ENCODE assay signal across 18 cellular contexts in genomic region chr11:59008942-59009341, GRCh38.
DNase-seq lines count a peak whose midpoint lies in the region; ATAC-seq and TF ChIP-seq lines count a peak whose summit lies in the region.
"Had no signal": no experiment of that assay in that cellular context is flagged by ENCODE, and none has a peak within 500 bp of the region (broad histone marks: within the 10 kb centered on the region; RNA-seq: fewer than 3 reads in every experiment).

No MANE protein-coding gene starts in this region.

- H3K36me3 Mint-ChIP-seq in MCF 10A (ENCODE audit: insufficient read depth, unreplicated experiment) (no peaks in the 10 kb centered on the region), osteocyte (ENCODE audit: unreplicated experiment) (no peaks in the 10 kb centered on the region)
- H3K36me3 Mint-ChIP-seq in activated T-cell treated with anti-CD3 and anti-CD28 coated beads, Interleukin-2, amount 50 U/mL, for 4 hours (ENCODE audit: insufficient read depth): no peaks in the 10 kb centered on the region

- TF ChIP-seq CTCF in breast epithelium (IDR thresholded peaks at IDR 0.05) (no peak), MCF 10A (IDR thresholded peaks at IDR 0.05; ENCODE audit: unreplicated experiment) (no peak), MM.1S (IDR thresholded peaks at IDR 0.05; ENCODE audit: low read length) (no peak), osteocyte (IDR thresholded peaks at IDR 0.05) (no peak)

- H3K27me3 Mint-ChIP-seq in MCF 10A (ENCODE audit: insufficient read depth, unreplicated experiment): peaks cover 24% of the 10 kb centered on the region
- peaks cover 20% of the 10 kb centered on the region for H3K27me3 Mint-ChIP-seq in activated T-cell treated with anti-CD3 and anti-CD28 coated beads, Interleukin-2, amount 50 U/mL, for 4 hours (ENCODE audit: low read depth)
- H3K27me3 Mint-ChIP-seq in osteocyte (ENCODE audit: unreplicated experiment): peaks cover 5% of the 10 kb centered on the region

- H3K79me2 ChIP-seq in MM.1S (ENCODE audit: low read length): no peaks in the 10 kb centered on the region

- ATAC-seq in left lobe of liver (peak; percentile 36), HG03460 (IDR thresholded peaks at IDR 0.05; ENCODE audit: unreplicated experiment) (no peak)
- no peak for ATAC-seq in activated T-cell treated with anti-CD3 and anti-CD28 coated beads, Interleukin-2, amount 50 U/mL, for 4 hours
- ATAC-seq: GM12878, SK-N-SH treated with all-trans-retinoic acid at 6 μM for 48 hours had no signal

- peaks cover 39% of the 10 kb centered on the region for H3F3A ChIP-seq in MM.1S (ENCODE audit: insufficient read depth, low read length)

- H3K4me1 Mint-ChIP-seq in MCF 10A (ENCODE audit: insufficient read depth, unreplicated experiment) (no peaks in the 10 kb centered on the region), osteocyte (ENCODE audit: unreplicated experiment) (no peaks in the 10 kb centered on the region)
- peaks cover 3% of the 10 kb centered on the region for H3K4me1 Mint-ChIP-seq in activated T-cell treated with anti-CD3 and anti-CD28 coated beads, Interleukin-2, amount 50 U/mL, for 4 hours (ENCODE audit: low read depth)

- H3K27ac Mint-ChIP-seq in MCF 10A (ENCODE audit: low read depth, unreplicated experiment) (no peak overlapping the region), osteocyte (ENCODE audit: unreplicated experiment) (no peak overlapping the region)
- H3K27ac Mint-ChIP-seq: CD4-positive, alpha-beta T cell had no signal

- H3K9me3 ChIP-seq in breast epithelium: no peaks in the 10 kb centered on the region
- no peaks in the 10 kb centered on the region for H3K9me3 ChIP-seq in MM.1S (replicated peaks; ENCODE audit: insufficient read depth, low read length)
- H3K9me3 ChIP-seq: BE2C, Peyer's patch had no signal

- peak in 1 of 2 donors; percentile 64 for DNase-seq in breast epithelium (ENCODE audit: low spot score in 2 of 2)
- DNase-seq in MCF 10A (ENCODE audit: unreplicated experiment): no peak
- no peak for DNase-seq in MM.1S
- no peak for DNase-seq in left lobe of liver (ENCODE audit: low spot score)
- no peak for DNase-seq in activated T-cell treated with anti-CD3 and anti-CD28 coated beads, Interleukin-2, amount 50 U/mL, for 4 hours
- no peak for DNase-seq in osteocyte (ENCODE audit: extremely low spot score, unreplicated experiment)
- DNase-seq in islet precursor cell: no peak
- DNase-seq: BE2C; CD4-positive, alpha-beta T cell; COR-L47; DMS79 treated with DMSO at 0.1 percent for 48 hours; NCI-H1694; NCI-H510A; NCI-H748 treated with DMSO at 0.1 percent for 48 hours; Peyer's patch had no signal

- no peaks in the 10 kb centered on the region for H3K9me3 Mint-ChIP-seq in MCF 10A (ENCODE audit: unreplicated experiment)
- no peaks in the 10 kb centered on the region for H3K9me3 Mint-ChIP-seq in activated T-cell treated with anti-CD3 and anti-CD28 coated beads, Interleukin-2, amount 50 U/mL, for 4 hours
- no peaks in the 10 kb centered on the region for H3K9me3 Mint-ChIP-seq in osteocyte (ENCODE audit: unreplicated experiment)
- H3K9me3 Mint-ChIP-seq: CD4-positive, alpha-beta T cell had no signal

- H3K27ac ChIP-seq in breast epithelium (peak overlapping the region; percentile 51 to 68), MM.1S (ENCODE audit: low read length) (peak overlapping the region; percentile 95; the same call in 1 of the 2 replicates)

- no peaks in the 10 kb centered on the region for H3K36me3 ChIP-seq in breast epithelium
- H3K36me3 ChIP-seq in MM.1S (replicated peaks; ENCODE audit: insufficient read depth, low read length): no peaks in the 10 kb centered on the region
- H3K36me3 ChIP-seq: BE2C, Peyer's patch had no signal

- POLR2A ChIA-PET in MCF 10A (lab: Yijun Ruan, JAX): no interaction called here

- no peaks in the 10 kb centered on the region for H3K4me1 ChIP-seq in breast epithelium
- peaks cover 52% of the 10 kb centered on the region for H3K4me1 ChIP-seq in MM.1S (ENCODE audit: low read length)
- H3K4me1 ChIP-seq: BE2C had no signal

- H3K9me2 ChIP-seq in MM.1S (replicated peaks; ENCODE audit: insufficient read depth, low read length): no peaks in the 10 kb centered on the region

- BruUV-seq in MCF 10A (replicated peaks; lab: Mats Ljungman, UMichigan): no TSS peak

- H3K4me3 ChIP-seq in breast epithelium (no peak overlapping the region), MM.1S (ENCODE audit: low read length) (no peak overlapping the region)
- H3K4me3 ChIP-seq: GM12878, Peyer's patch had no signal

- CTCF ChIA-PET in MCF 10A (lab: Yijun Ruan, JAX): no interaction called here

- no peak overlapping the region for H2AFZ ChIP-seq in MM.1S (ENCODE audit: low read length)

- H3K4me2 ChIP-seq in MM.1S (ENCODE audit: low read depth, low read length): peak overlapping the region; percentile 58; the same call in 1 of the 2 replicates

- H3K4me3 Mint-ChIP-seq in MCF 10A (ENCODE audit: unreplicated experiment) (no peak overlapping the region), osteocyte (ENCODE audit: unreplicated experiment) (no peak overlapping the region)
- H3K4me3 Mint-ChIP-seq in activated T-cell treated with anti-CD3 and anti-CD28 coated beads, Interleukin-2, amount 50 U/mL, for 4 hours: no peak overlapping the region
- H3K4me3 Mint-ChIP-seq: CD4-positive, alpha-beta T cell had no signal

- intact Hi-C loops in breast epithelium (cut with DNase I; ENCODE audit: low total_unique reads) (no loop called here), MCF 10A (cut with micrococcal nuclease) (no loop called here)

- H3K9ac ChIP-seq in MM.1S (ENCODE audit: low read length): no peak overlapping the region; the same call in 1 of the 2 replicates

- H3K27me3 ChIP-seq in breast epithelium (no peaks in the 10 kb centered on the region), MM.1S (replicated peaks; ENCODE audit: insufficient read depth, low read length) (no peaks in the 10 kb centered on the region)
- H3K27me3 ChIP-seq: BE2C, Peyer's patch had no signal

- no peaks in the 10 kb centered on the region for H4K20me1 ChIP-seq in MM.1S (ENCODE audit: insufficient read depth, low read length)

- no peak for TF ChIP-seq POLR2A in breast epithelium (IDR thresholded peaks at IDR 0.05)
